In the genomic region with DNA sequence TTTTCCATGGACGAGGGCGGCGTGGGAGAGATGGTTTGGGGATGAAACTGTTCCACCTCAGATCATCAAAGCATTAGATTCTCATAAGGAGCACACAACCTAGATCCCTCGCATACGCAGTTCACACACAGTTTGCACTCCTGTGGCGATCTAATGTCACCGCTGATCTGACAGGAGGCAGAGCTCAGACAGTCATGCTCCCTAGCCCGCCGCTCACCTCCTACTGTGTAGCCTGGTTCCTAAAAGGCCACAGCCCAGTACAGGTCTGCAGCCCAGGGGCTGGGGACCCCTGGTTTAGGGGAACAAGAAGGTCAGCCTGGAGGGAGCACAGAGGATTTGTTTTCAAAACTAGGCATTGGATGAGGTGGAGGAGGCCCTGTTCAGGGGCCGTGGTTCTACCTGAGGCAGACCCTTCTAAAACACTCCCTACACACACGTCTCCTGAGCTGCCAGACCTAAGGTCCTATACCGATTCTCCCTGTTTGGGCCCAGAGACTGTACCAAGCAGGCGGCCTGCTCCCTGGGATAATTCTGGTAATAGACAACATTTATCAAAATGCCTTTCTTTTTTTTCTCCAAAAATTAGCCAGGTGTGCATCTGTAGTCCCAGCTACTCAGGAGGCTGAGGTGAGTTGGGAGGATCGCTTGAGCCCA, we compare ENCODE assay signal across 1 cellular context.
TF ChIP-seq lines count a peak whose summit lies in the region.

No MANE protein-coding gene starts in this region.

TF ChIP-seq in A549, 52 proteins besides CTCF, POLR2A, EP300 and RAD21:
- TF ChIP-seq SMC3 (IDR thresholded peaks at IDR 0.05) (no peak), JUN (IDR thresholded peaks at IDR 0.05) (no peak), POLR2AphosphoS2 (conservative IDR thresholded peaks at IDR 0.05; ENCODE audit: low read length) (no peak)
- TF ChIP-seq, protein P1, sequence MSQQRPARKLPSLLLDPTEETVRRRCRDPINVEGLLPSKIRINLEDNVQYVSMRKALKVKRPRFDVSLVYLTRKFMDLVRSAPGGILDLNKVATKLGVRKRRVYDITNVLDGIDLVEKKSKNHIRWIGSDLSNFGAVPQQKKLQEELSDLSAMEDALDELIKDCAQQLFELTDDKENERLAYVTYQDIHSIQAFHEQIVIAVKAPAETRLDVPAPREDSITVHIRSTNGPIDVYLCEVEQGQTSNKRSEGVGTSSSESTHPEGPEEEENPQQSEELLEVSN (IDR thresholded peaks at IDR 0.05; ENCODE audit: borderline replicate concordance, low read depth), result no peak
- TF ChIP-seq, protein P2, sequence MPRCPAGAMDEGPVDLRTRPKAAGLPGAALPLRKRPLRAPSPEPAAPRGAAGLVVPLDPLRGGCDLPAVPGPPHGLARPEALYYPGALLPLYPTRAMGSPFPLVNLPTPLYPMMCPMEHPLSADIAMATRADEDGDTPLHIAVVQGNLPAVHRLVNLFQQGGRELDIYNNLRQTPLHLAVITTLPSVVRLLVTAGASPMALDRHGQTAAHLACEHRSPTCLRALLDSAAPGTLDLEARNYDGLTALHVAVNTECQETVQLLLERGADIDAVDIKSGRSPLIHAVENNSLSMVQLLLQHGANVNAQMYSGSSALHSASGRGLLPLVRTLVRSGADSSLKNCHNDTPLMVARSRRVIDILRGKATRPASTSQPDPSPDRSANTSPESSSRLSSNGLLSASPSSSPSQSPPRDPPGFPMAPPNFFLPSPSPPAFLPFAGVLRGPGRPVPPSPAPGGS (IDR thresholded peaks at IDR 0.05), result no peak
- TF ChIP-seq, protein P3, sequence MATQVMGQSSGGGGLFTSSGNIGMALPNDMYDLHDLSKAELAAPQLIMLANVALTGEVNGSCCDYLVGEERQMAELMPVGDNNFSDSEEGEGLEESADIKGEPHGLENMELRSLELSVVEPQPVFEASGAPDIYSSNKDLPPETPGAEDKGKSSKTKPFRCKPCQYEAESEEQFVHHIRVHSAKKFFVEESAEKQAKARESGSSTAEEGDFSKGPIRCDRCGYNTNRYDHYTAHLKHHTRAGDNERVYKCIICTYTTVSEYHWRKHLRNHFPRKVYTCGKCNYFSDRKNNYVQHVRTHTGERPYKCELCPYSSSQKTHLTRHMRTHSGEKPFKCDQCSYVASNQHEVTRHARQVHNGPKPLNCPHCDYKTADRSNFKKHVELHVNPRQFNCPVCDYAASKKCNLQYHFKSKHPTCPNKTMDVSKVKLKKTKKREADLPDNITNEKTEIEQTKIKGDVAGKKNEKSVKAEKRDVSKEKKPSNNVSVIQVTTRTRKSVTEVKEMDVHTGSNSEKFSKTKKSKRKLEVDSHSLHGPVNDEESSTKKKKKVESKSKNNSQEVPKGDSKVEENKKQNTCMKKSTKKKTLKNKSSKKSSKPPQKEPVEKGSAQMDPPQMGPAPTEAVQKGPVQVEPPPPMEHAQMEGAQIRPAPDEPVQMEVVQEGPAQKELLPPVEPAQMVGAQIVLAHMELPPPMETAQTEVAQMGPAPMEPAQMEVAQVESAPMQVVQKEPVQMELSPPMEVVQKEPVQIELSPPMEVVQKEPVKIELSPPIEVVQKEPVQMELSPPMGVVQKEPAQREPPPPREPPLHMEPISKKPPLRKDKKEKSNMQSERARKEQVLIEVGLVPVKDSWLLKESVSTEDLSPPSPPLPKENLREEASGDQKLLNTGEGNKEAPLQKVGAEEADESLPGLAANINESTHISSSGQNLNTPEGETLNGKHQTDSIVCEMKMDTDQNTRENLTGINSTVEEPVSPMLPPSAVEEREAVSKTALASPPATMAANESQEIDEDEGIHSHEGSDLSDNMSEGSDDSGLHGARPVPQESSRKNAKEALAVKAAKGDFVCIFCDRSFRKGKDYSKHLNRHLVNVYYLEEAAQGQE (IDR thresholded peaks at IDR 0.05), result no peak
